Comparison of ENCODE assay signal across 1 cellular context in genomic region chr1:171781167-171781875, GRCh38.
A peak's percentile ranks its signal among the peaks of the same experiment; 100 is the strongest.
TF ChIP-seq lines count a peak whose summit lies in the region.

Gene METTL13, plus strand, starts transcription at chr1:171781660. Its CDS starts 308 bp downstream, at chr1:171781968.

TF ChIP-seq in GM12878, 131 proteins besides CTCF, POLR2A, EP300 and RAD21 (continued from another document and continues in another):
- TF ChIP-seq ZBTB11 (CRISPR knock-in tag; IDR thresholded peaks at IDR 0.05) = no peak
- TF ChIP-seq ESRRA (IDR thresholded peaks at IDR 0.05; ENCODE audit: low read length) = no peak
- no peak for TF ChIP-seq ZNF274 (IDR thresholded peaks at IDR 0.05; ENCODE audit: insufficient read depth, insufficient read length)
- TF ChIP-seq PBX3 (IDR thresholded peaks at IDR 0.05; ENCODE audit: insufficient replicate concordance, low read depth, low read length) = no peak
- TF ChIP-seq POLR2AphosphoS2 (IDR thresholded peaks at IDR 0.05; ENCODE audit: low read depth, low read length) = peak; percentile 55; the same call in 1 of the 2 replicates
- no peak for TF ChIP-seq PAX5 (IDR thresholded peaks at IDR 0.05; ENCODE audit: borderline replicate concordance, low read depth, low read length)
- TF ChIP-seq ASH2L (IDR thresholded peaks at IDR 0.05; ENCODE audit: borderline replicate concordance, low read depth) = no peak
- TF ChIP-seq ZNF217 (IDR thresholded peaks at IDR 0.05) = no peak
- peak; percentile 75 for TF ChIP-seq TAF1 (IDR thresholded peaks at IDR 0.05; ENCODE audit: borderline replicate concordance, low read depth, low read length)
- TF ChIP-seq EZH2 (IDR thresholded peaks at IDR 0.05; ENCODE audit: borderline replicate concordance, control insufficient read depth, low read depth, low read length) = no peak
- no peak for TF ChIP-seq PRDM15 (CRISPR knock-in tag; IDR thresholded peaks at IDR 0.05)
- no peak for TF ChIP-seq EGR1 (IDR thresholded peaks at IDR 0.05; ENCODE audit: borderline replicate concordance in 1 of 2, low read depth in 2 of 2, low read length in 2 of 2)
- 0 out of 2 replicates have a peak, but pooled peaks have one; percentile 32 for TF ChIP-seq MLLT1 (IDR thresholded peaks at IDR 0.05)
- no peak for TF ChIP-seq CEBPB (IDR thresholded peaks at IDR 0.05; ENCODE audit: borderline replicate concordance in 1 of 2, low read depth in 2 of 2, low read length in 2 of 2)
- peak; percentile 26 to 71; a peak in 3 of 4 replicates for TF ChIP-seq SRF (IDR thresholded peaks at IDR 0.05; ENCODE audit: low read depth in 2 of 2, low read length in 2 of 2)
- no peak for TF ChIP-seq ZNF24 (IDR thresholded peaks at IDR 0.05)
- TF ChIP-seq BCL11A (IDR thresholded peaks at IDR 0.05; ENCODE audit: low read depth, low read length) = no peak
- peak; percentile 44; the same call in 1 of the 2 replicates for TF ChIP-seq ATF7 (IDR thresholded peaks at IDR 0.05; ENCODE audit: low read depth)
- no peak for TF ChIP-seq ETV6 (conservative IDR thresholded peaks at IDR 0.05 in 1 of 2, IDR thresholded peaks at IDR 0.05 in 1 of 2; ENCODE audit: borderline replicate concordance in 1 of 2, low read depth in 1 of 2)
- TF ChIP-seq MTA3 (IDR thresholded peaks at IDR 0.05; ENCODE audit: borderline replicate concordance, low read length) = no peak
- TF ChIP-seq SPI1 (IDR thresholded peaks at IDR 0.05; ENCODE audit: borderline replicate concordance, insufficient read depth, low read depth, low read length) = no peak
- TF ChIP-seq YBX1 (IDR thresholded peaks at IDR 0.05) = no peak
- TF ChIP-seq ZBED1 (IDR thresholded peaks at IDR 0.05; ENCODE audit: borderline replicate concordance) = 0 out of 2 replicates have a peak, but pooled peaks have one; percentile 31
- TF ChIP-seq RFX5 (IDR thresholded peaks at IDR 0.05; ENCODE audit: low read depth, low read length) = peak; percentile 91
- no peak for TF ChIP-seq HDAC2 (IDR thresholded peaks at IDR 0.05)
- peak; percentile 86 for TF ChIP-seq GABPA (IDR thresholded peaks at IDR 0.05; ENCODE audit: low read depth)
- TF ChIP-seq TARDBP (IDR thresholded peaks at IDR 0.05; ENCODE audit: borderline replicate concordance) = no peak; the same call in 1 of the 2 replicates
- no peak for TF ChIP-seq ATF2 (IDR thresholded peaks at IDR 0.05; ENCODE audit: low read length)
- no peak for TF ChIP-seq CUX1 (IDR thresholded peaks at IDR 0.05; ENCODE audit: insufficient replicate concordance, low read depth, low read length)
- no peak for TF ChIP-seq STAT1 (conservative IDR thresholded peaks at IDR 0.05)
- no peak for TF ChIP-seq SREBF2 (IDR thresholded peaks at IDR 0.05; ENCODE audit: low read length)
- no peak for TF ChIP-seq ZSCAN29 (IDR thresholded peaks at IDR 0.05)
- no peak for TF ChIP-seq NR2C2 (IDR thresholded peaks at IDR 0.05; ENCODE audit: borderline replicate concordance, control insufficient read depth, insufficient read length, low read depth)
- TF ChIP-seq FOXM1 (IDR thresholded peaks at IDR 0.05; ENCODE audit: low read depth, low read length) = no peak
- TF ChIP-seq SREBF1 (IDR thresholded peaks at IDR 0.05; ENCODE audit: low read length) = no peak
- TF ChIP-seq SIX5 (IDR thresholded peaks at IDR 0.05; ENCODE audit: low read depth, low read length, severe bottlenecking) = peak; percentile 35
- TF ChIP-seq ZBTB33 (IDR thresholded peaks at IDR 0.05) = no peak
- TF ChIP-seq IRF3 (IDR thresholded peaks at IDR 0.05) = peak; percentile 85
- TF ChIP-seq ATF3 (IDR thresholded peaks at IDR 0.05; ENCODE audit: borderline replicate concordance, extremely low read depth, low read depth, low read length) = no peak
- TF ChIP-seq ZNF207 (IDR thresholded peaks at IDR 0.05; ENCODE audit: borderline replicate concordance) = 0 out of 2 replicates have a peak, but pooled peaks have one; percentile 8
- peak; percentile 43; the same call in 1 of the 2 replicates for TF ChIP-seq YY1 (IDR thresholded peaks at IDR 0.05; ENCODE audit: low read depth, low read length)
- TF ChIP-seq RB1 (IDR thresholded peaks at IDR 0.05; ENCODE audit: borderline replicate concordance) = peak; percentile 80; the same call in 1 of the 2 replicates
